16 cellular contexts compared by ENCODE assay signal in genomic region chr9:111414406-111414805, GRCh38.
DNase-seq lines count a peak whose midpoint lies in the region; TF ChIP-seq lines count a peak whose summit lies in the region.
"Had no signal": no experiment of that assay in that cellular context is flagged by ENCODE, and none has a peak within 500 bp of the region (broad histone marks: within the 10 kb centered on the region; RNA-seq: fewer than 3 reads in every experiment).

No MANE protein-coding gene starts in this region.

- H3K9me3 ChIP-seq in BLaER1 = no peaks in the 10 kb centered on the region
- no peaks in the 10 kb centered on the region for H3K9me3 ChIP-seq in testis
- no peaks in the 10 kb centered on the region for H3K9me3 ChIP-seq in effector memory CD4-positive, alpha-beta T cell (ENCODE audit: control insufficient read depth, low read length)
- H3K9me3 ChIP-seq: A549 had no signal

- H3K4me3 Mint-ChIP-seq in nephron progenitor cell = no peak overlapping the region
- H3K4me3 Mint-ChIP-seq in activated T-helper 1 cell treated with anti-CD3 and anti-CD28 coated beads, Interleukin-12 subunit alpha, Interleukin-12 subunit beta, Interleukin-2, Interleukin-4 antibody, amounts not matched to agents 30 ng/mL and 10 ng/mL and 1 ng/mL, durations not matched to agents 14 hours and 24 hours and 36 hours = no peak overlapping the region
- H3K4me3 Mint-ChIP-seq: CD8-positive, alpha-beta T cell; H9 had no signal

- intact Hi-C loops in testis (cut with DNase I; ENCODE audit: low total_unique reads) = no loop called here
- intact Hi-C loops in activated T-helper 1 cell treated with anti-CD3 and anti-CD28 coated beads, Interleukin-12 subunit alpha, Interleukin-12 subunit beta, Interleukin-2, Interleukin-4 antibody, amounts not matched to agents 30 ng/mL and 10 ng/mL and 1 ng/mL, durations not matched to agents 14 hours and 24 hours and 36 hours (cut with micrococcal nuclease) = no loop called here

- no peaks in the 10 kb centered on the region for H4K20me1 ChIP-seq in BLaER1

- H3K36me3 ChIP-seq in BLaER1 = peaks cover 97% of the 10 kb centered on the region
- peaks cover 4% of the 10 kb centered on the region for H3K36me3 ChIP-seq in testis (ENCODE audit: low read depth, missing control alignments)
- H3K36me3 ChIP-seq in effector memory CD4-positive, alpha-beta T cell (ENCODE audit: control insufficient read depth, insufficient read depth, low read length) = peaks cover 56% of the 10 kb centered on the region

- H3K27ac ChIP-seq in BLaER1 = no peak overlapping the region
- peak overlapping the region; percentile 82 for H3K27ac ChIP-seq in caudate nucleus (ENCODE audit: low read depth, low read length)
- H3K27ac ChIP-seq in testis = peak overlapping the region in 1 of 2 donors; percentile 38
- H3K27ac ChIP-seq in effector memory CD4-positive, alpha-beta T cell (ENCODE audit: insufficient read depth, low read length, poor library complexity, severe bottlenecking) = no peak overlapping the region
- H3K27ac ChIP-seq: 22Rv1, A549, HL-60 had no signal

- no peak overlapping the region for H3K4me3 ChIP-seq in BLaER1
- no peak overlapping the region for H3K4me3 ChIP-seq in testis
- H3K4me3 ChIP-seq in effector memory CD4-positive, alpha-beta T cell (ENCODE audit: insufficient read depth, low read depth, low read length, poor library complexity, severe bottlenecking) = no peak overlapping the region
- H3K4me3 ChIP-seq: A549 had no signal

- TF ChIP-seq CTCF in nephron progenitor cell (IDR thresholded peaks at IDR 0.05) = no peak
- TF ChIP-seq CTCF in testis (IDR thresholded peaks at IDR 0.05) = no peak

- H3K4me1 ChIP-seq in BLaER1 = peaks cover 14% of the 10 kb centered on the region
- no peaks in the 10 kb centered on the region for H3K4me1 ChIP-seq in testis
- H3K4me1 ChIP-seq in effector memory CD4-positive, alpha-beta T cell (ENCODE audit: control insufficient read depth, insufficient read depth, low read length, poor library complexity, severe bottlenecking) = no peaks in the 10 kb centered on the region
- H3K4me1 ChIP-seq: A549 had no signal

- H3K27ac Mint-ChIP-seq in nephron progenitor cell = peak overlapping the region; percentile 38
- H3K27ac Mint-ChIP-seq in activated T-helper 1 cell treated with anti-CD3 and anti-CD28 coated beads, Interleukin-12 subunit alpha, Interleukin-12 subunit beta, Interleukin-2, Interleukin-4 antibody, amounts not matched to agents 30 ng/mL and 10 ng/mL and 1 ng/mL, durations not matched to agents 14 hours and 24 hours and 36 hours = no peak overlapping the region
- H3K27ac Mint-ChIP-seq: CD8-positive, alpha-beta T cell; H9 had no signal

- peaks cover 78% of the 10 kb centered on the region for H3K36me3 Mint-ChIP-seq in nephron progenitor cell (ENCODE audit: low read depth)
- H3K36me3 Mint-ChIP-seq in activated T-helper 1 cell treated with anti-CD3 and anti-CD28 coated beads, Interleukin-12 subunit alpha, Interleukin-12 subunit beta, Interleukin-2, Interleukin-4 antibody, amounts not matched to agents 30 ng/mL and 10 ng/mL and 1 ng/mL, durations not matched to agents 14 hours and 24 hours and 36 hours (ENCODE audit: low read depth) = peaks cover 45% of the 10 kb centered on the region

- no peak for TF ChIP-seq POLR2A in testis (IDR thresholded peaks at IDR 0.05)

- H3K4me1 Mint-ChIP-seq in nephron progenitor cell = no peaks in the 10 kb centered on the region
- no peaks in the 10 kb centered on the region for H3K4me1 Mint-ChIP-seq in activated T-helper 1 cell treated with anti-CD3 and anti-CD28 coated beads, Interleukin-12 subunit alpha, Interleukin-12 subunit beta, Interleukin-2, Interleukin-4 antibody, amounts not matched to agents 30 ng/mL and 10 ng/mL and 1 ng/mL, durations not matched to agents 14 hours and 24 hours and 36 hours (ENCODE audit: low read depth)
- H3K4me1 Mint-ChIP-seq: H9 had no signal

- H3K4me2 ChIP-seq in BLaER1 = peak overlapping the region; percentile 38; the same call in 1 of the 2 replicates
- H3K4me2 ChIP-seq: A549 had no signal

- WGBS in testis, 2 donors = 67 to 78% methylated on average over 11 of the region's 11 CpGs

- no peak overlapping the region for H3K9ac ChIP-seq in BLaER1

- no peaks in the 10 kb centered on the region for H3K27me3 Mint-ChIP-seq in nephron progenitor cell (ENCODE audit: low read depth, poor library complexity)
- H3K27me3 Mint-ChIP-seq in activated T-helper 1 cell treated with anti-CD3 and anti-CD28 coated beads, Interleukin-12 subunit alpha, Interleukin-12 subunit beta, Interleukin-2, Interleukin-4 antibody, amounts not matched to agents 30 ng/mL and 10 ng/mL and 1 ng/mL, durations not matched to agents 14 hours and 24 hours and 36 hours (ENCODE audit: insufficient read depth) = no peaks in the 10 kb centered on the region

- DNase-seq in caudate nucleus (lab: John Stamatoyannopoulos, UW) = peak in 43 of 61 donors; percentile 11 to 82 (median 53)
- DNase-seq in nephron progenitor cell = no peak
- peak; percentile 74 for DNase-seq in testis
- no peak for DNase-seq in NCI-H1105 (lab: John Stamatoyannopoulos, UW)
- no peak for DNase-seq in effector memory CD4-positive, alpha-beta T cell
- DNase-seq in activated T-helper 1 cell treated with anti-CD3 and anti-CD28 coated beads, Interleukin-12 subunit alpha, Interleukin-12 subunit beta, Interleukin-2, Interleukin-4 antibody, amounts not matched to agents 30 ng/mL and 10 ng/mL and 1 ng/mL, durations not matched to agents 14 hours and 24 hours and 36 hours (ENCODE audit: low spot score) = no peak
- DNase-seq: AML-193; Calu3; CD8-positive, alpha-beta T cell; DMS79 treated with DMSO at 0.1 percent for 48 hours; GF-D8; H9 had no signal

- no peaks in the 10 kb centered on the region for H3K9me3 Mint-ChIP-seq in nephron progenitor cell
- no peaks in the 10 kb centered on the region for H3K9me3 Mint-ChIP-seq in activated T-helper 1 cell treated with anti-CD3 and anti-CD28 coated beads, Interleukin-12 subunit alpha, Interleukin-12 subunit beta, Interleukin-2, Interleukin-4 antibody, amounts not matched to agents 30 ng/mL and 10 ng/mL and 1 ng/mL, durations not matched to agents 14 hours and 24 hours and 36 hours
- H3K9me3 Mint-ChIP-seq: CD8-positive, alpha-beta T cell; H9 had no signal

- H3K27me3 ChIP-seq in BLaER1 (no peaks in the 10 kb centered on the region), testis (no peaks in the 10 kb centered on the region)
- no peaks in the 10 kb centered on the region for H3K27me3 ChIP-seq in effector memory CD4-positive, alpha-beta T cell (replicated peaks; ENCODE audit: control insufficient read depth, insufficient read depth, low read length, poor library complexity, severe bottlenecking)

Comparison
In these comparisons a context has a peak if more than half of its experiments do, and no peak if none do; other contexts are left out.
1. DNase-seq: peak in caudate nucleus (43 of 61) and testis (single experiment); none in nephron progenitor cell (single experiment), NCI-H1105 (single experiment), effector memory CD4-positive, alpha-beta T cell (0 of 3) and activated T-helper 1 cell treated with anti-CD3 and anti-CD28 coated beads, Interleukin-12 subunit alpha, Interleukin-12 subunit beta, Interleukin-2, Interleukin-4 antibody, amounts not matched to agents 30 ng/mL and 10 ng/mL and 1 ng/mL, durations not matched to agents 14 hours and 24 hours and 36 hours (single experiment).